ENCODE assay signal across 17 cellular contexts in genomic region chr5:168055141-168055680, GRCh38.
A peak's percentile ranks its signal among the peaks of the same experiment; 100 is the strongest.
DNase-seq lines count a peak whose midpoint lies in the region; ATAC-seq and TF ChIP-seq lines count a peak whose summit lies in the region.
"Had no signal": no experiment of that assay in that cellular context is flagged by ENCODE, and none has a peak within 500 bp of the region (broad histone marks: within the 10 kb centered on the region; RNA-seq: fewer than 3 reads in every experiment).

No MANE protein-coding gene starts in this region.

- WGBS in heart right ventricle, 2 donors, result 87 to 90% methylated on average over 3 of the region's 3 CpGs

- H3K27ac ChIP-seq in heart right ventricle, result peak overlapping the region in 6 of 10 donors; percentile 4 to 60 (median 40)
- H3K27ac ChIP-seq in SJSA1, result peak overlapping the region; percentile 57
- H3K27ac ChIP-seq: BLaER1, C4-2B, GM23248 had no signal

- no peaks in the 10 kb centered on the region for H3K9me3 ChIP-seq in heart right ventricle
- H3K9me3 ChIP-seq in SJSA1 (replicated peaks), result no peaks in the 10 kb centered on the region
- H3K9me3 ChIP-seq: Caco-2 had no signal

- DNase-seq in heart right ventricle, result no peak
- DNase-seq in cardiac septum (ENCODE audit: low spot score), result no peak
- DNase-seq in AG20443 (ENCODE audit: low spot score), result peak; percentile 31
- DNase-seq in SJSA1 (ENCODE audit: low read depth in 1 of 2, low spot score in 2 of 2), result peak; percentile 86 to 94
- no peak for DNase-seq in sciatic nerve (ENCODE audit: low spot score)
- no peak for DNase-seq in RKO (ENCODE audit: low spot score)
- no peak for DNase-seq in NCI-H2081 (lab: John Stamatoyannopoulos, UW)
- DNase-seq: Caco-2; CD4-positive, CD25-positive, alpha-beta regulatory T cell; CD8-positive, alpha-beta T cell; DMS153; DND-41; GM23248; H7; HCEC 1CT had no signal

- H3K4me1 ChIP-seq in heart right ventricle, result peaks cover 0 to 19% (median 10%) of the 10 kb centered on the region in 9 donors
- H3K4me1 ChIP-seq in SJSA1 (replicated peaks), result peaks cover 44% of the 10 kb centered on the region
- H3K4me1 ChIP-seq: Caco-2 had no signal

- no peak overlapping the region for H3K4me3 ChIP-seq in heart right ventricle
- no peak overlapping the region for H3K4me3 ChIP-seq in SJSA1
- H3K4me3 ChIP-seq: BLaER1, GM23248 had no signal

- H3K27me3 ChIP-seq in heart right ventricle (no peaks in the 10 kb centered on the region), SJSA1 (replicated peaks) (no peaks in the 10 kb centered on the region)
- H3K27me3 ChIP-seq: BLaER1 had no signal

- intact Hi-C loops in heart right ventricle (cut with DNase I) (loop anchor here in 1 of 10 donors (10.0 kb wide), 1 partner anchor 750 kb away; no protein-coding TSS in a partner anchor), cardiac septum (cut with DNase I) (no loop called here), sciatic nerve (cut with DNase I) (no loop called here)

- no peak for ATAC-seq in heart right ventricle
- peak; percentile 70 for ATAC-seq in sciatic nerve
- ATAC-seq: CD8-positive, alpha-beta T cell had no signal

- H3K36me3 ChIP-seq in heart right ventricle, result no peaks in the 10 kb centered on the region
- peaks cover 4% of the 10 kb centered on the region; the same call in 1 of the 2 replicates for H3K36me3 ChIP-seq in SJSA1

- no peak for TF ChIP-seq CTCF in heart right ventricle (IDR thresholded peaks at IDR 0.05)

Comparison
In these comparisons a context has a peak if more than half of its experiments do, and no peak if none do; other contexts are left out.
1. DNase-seq: peak in AG20443 (single experiment) and SJSA1 (2 of 2); none in heart right ventricle (0 of 2), cardiac septum (single experiment), sciatic nerve (single experiment), RKO (single experiment) and NCI-H2081 (0 of 2).